40 cellular contexts compared by ENCODE assay signal in the genomic region with DNA sequence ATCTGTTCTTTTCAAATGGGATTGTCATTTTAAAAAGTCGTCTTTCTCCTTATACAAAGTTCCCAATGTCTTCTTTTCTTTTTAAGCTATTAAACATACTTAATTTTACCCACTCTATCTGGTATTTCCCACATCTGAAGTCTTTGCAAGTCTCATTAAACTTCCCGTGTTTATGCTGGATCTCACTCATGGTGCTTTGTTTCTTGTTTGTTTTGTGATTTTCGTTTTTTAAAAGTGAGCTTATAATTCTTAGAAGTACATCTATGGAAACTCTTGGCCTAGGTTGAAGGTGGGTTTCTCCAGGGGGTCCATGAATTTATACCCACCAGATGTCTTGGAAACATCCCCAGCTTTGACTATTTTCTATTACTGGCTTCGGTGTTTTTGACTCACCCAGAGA.
"Had no signal": no experiment of that assay in that cellular context is flagged by ENCODE, and none has a peak within 500 bp of the region (broad histone marks: within the 10 kb centered on the region; RNA-seq: fewer than 3 reads in every experiment).

No MANE protein-coding gene starts in this region.

- DNase-seq: activated effector memory CD4-positive, alpha-beta T cell treated with anti-CD3 and anti-CD28 coated beads, Interleukin-2, amount 50 U/mL, for 16 hours; activated effector memory CD4-positive, alpha-beta T cell treated with Interleukin-2 at 50 U/mL for 16 hours; activated gamma-delta T cell; activated gamma-delta T cell treated with Interleukin-2 at 50 U/mL for 16 hours; activated naive CD4-positive, alpha-beta T cell; activated naive CD4-positive, alpha-beta T cell treated with anti-CD3 and anti-CD28 coated beads for 36 hours; activated naive CD4-positive, alpha-beta T cell treated with anti-CD3 and anti-CD28 coated beads, Interleukin-2, amount 10 ng/mL, durations not matched to agents 7 days and 5 days; activated naive CD4-positive, alpha-beta T cell treated with anti-CD3 and anti-CD28 coated beads, Interleukin-2, amount 50 U/mL, for 16 hours; activated naive CD4-positive, alpha-beta T cell treated with Interleukin-2 at 50 U/mL for 16 hours; activated naive CD8-positive, alpha-beta T cell treated with anti-CD3 and anti-CD28 coated beads for 36 hours; activated naive CD8-positive, alpha-beta T cell treated with anti-CD3 and anti-CD28 coated beads, Interleukin-2, amount 10 ng/mL, durations not matched to agents 7 days and 5 days; activated naive CD8-positive, alpha-beta T cell treated with anti-CD3 and anti-CD28 coated beads, Interleukin-2, amount 50 U/mL, for 24 hours; activated T-cell treated with anti-CD3 and anti-CD28 coated beads, Interleukin-2, amount 50 U/mL, for 24 hours; activated T-cell treated with anti-CD3 and anti-CD28 coated beads, Interleukin-2, amount 50 U/mL, for 4 hours; activated T-cell treated with anti-CD3 and anti-CD28 coated beads, Interleukin-2, amount 50 U/mL, for 48 hours; activated T-cell treated with anti-CD3 and anti-CD28 coated beads, Interleukin-2, amount 50 U/mL, for 72 hours; amniotic stem cell; amygdala; anterior cingulate cortex; aorta; body of pancreas; brain microvascular endothelial cell; caudate nucleus; central memory CD4-positive, alpha-beta T cell; cerebellar nuclear complex had no signal

- H3K27me3 Mint-ChIP-seq: activated naive CD4-positive, alpha-beta T cell treated with anti-CD3 and anti-CD28 coated beads, Interleukin-2, amount 10 ng/mL, durations not matched to agents 7 days and 5 days; activated naive CD4-positive, alpha-beta T cell treated with anti-CD3 and anti-CD28 coated beads, Interleukin-2, amount 50 U/mL, for 24 hours; activated naive CD8-positive, alpha-beta T cell; activated naive CD8-positive, alpha-beta T cell treated with anti-CD3 and anti-CD28 coated beads for 36 hours; activated naive CD8-positive, alpha-beta T cell treated with anti-CD3 and anti-CD28 coated beads, Interleukin-2, amount 10 ng/mL, durations not matched to agents 7 days and 5 days; activated naive CD8-positive, alpha-beta T cell treated with anti-CD3 and anti-CD28 coated beads, Interleukin-2, amount 50 U/mL, for 24 hours; activated T-cell treated with anti-CD3 and anti-CD28 coated beads, Interleukin-2, amount 50 U/mL, for 24 hours; activated T-helper 17 cell treated with anti-CD3 and anti-CD28 coated beads, Interleukin-2, amount 50 U/mL, for 72 hours; brain; central memory CD8-positive, alpha-beta T cell had no signal

- H3K4me1 Mint-ChIP-seq: activated naive CD4-positive, alpha-beta T cell treated with anti-CD3 and anti-CD28 coated beads, Interleukin-2, amount 10 ng/mL, durations not matched to agents 7 days and 5 days; activated naive CD8-positive, alpha-beta T cell treated with anti-CD3 and anti-CD28 coated beads, Interleukin-2, amount 10 ng/mL, durations not matched to agents 7 days and 5 days had no signal

- H3K27me3 ChIP-seq: adrenal gland, ascending aorta, body of pancreas, brain microvascular endothelial cell, breast epithelium, cardiac muscle cell had no signal

- ATAC-seq: activated naive CD4-positive, alpha-beta T cell treated with anti-CD3 and anti-CD28 coated beads, Interleukin-2, amount 50 U/mL, for 72 hours; activated naive CD8-positive, alpha-beta T cell treated with anti-CD3 and anti-CD28 coated beads, Interleukin-2, amount 50 U/mL, for 24 hours; activated T-cell treated with anti-CD3 and anti-CD28 coated beads, Interleukin-2, amount 50 U/mL, for 4 hours; activated T-cell treated with anti-CD3 and anti-CD28 coated beads, Interleukin-2, amount 50 U/mL, for 72 hours; activated T-helper 17 cell treated with anti-CD3 and anti-CD28 coated beads, Interleukin-2, amount 50 U/mL, for 72 hours; body of pancreas had no signal

- H3K27ac ChIP-seq: body of pancreas, brain microvascular endothelial cell, breast epithelium, cardiac muscle cell had no signal

- H3K4me3 Mint-ChIP-seq: activated naive CD4-positive, alpha-beta T cell treated with anti-CD3 and anti-CD28 coated beads for 36 hours; activated naive CD4-positive, alpha-beta T cell treated with anti-CD3 and anti-CD28 coated beads, Interleukin-2, amount 10 ng/mL, durations not matched to agents 7 days and 5 days; activated naive CD4-positive, alpha-beta T cell treated with anti-CD3 and anti-CD28 coated beads, Interleukin-2, amount 50 U/mL, for 24 hours; activated naive CD8-positive, alpha-beta T cell; activated naive CD8-positive, alpha-beta T cell treated with anti-CD3 and anti-CD28 coated beads for 36 hours; activated naive CD8-positive, alpha-beta T cell treated with anti-CD3 and anti-CD28 coated beads, Interleukin-2, amount 10 ng/mL, durations not matched to agents 7 days and 5 days; activated naive CD8-positive, alpha-beta T cell treated with anti-CD3 and anti-CD28 coated beads, Interleukin-2, amount 50 U/mL, for 24 hours; activated T-cell treated with anti-CD3 and anti-CD28 coated beads, Interleukin-2, amount 50 U/mL, for 24 hours; activated T-cell treated with anti-CD3 and anti-CD28 coated beads, Interleukin-2, amount 50 U/mL, for 4 hours; activated T-cell treated with anti-CD3 and anti-CD28 coated beads, Interleukin-2, amount 50 U/mL, for 72 hours; activated T-helper 1 cell treated with anti-CD3 and anti-CD28 coated beads, Interleukin-12 subunit alpha, Interleukin-12 subunit beta, Interleukin-2, Interleukin-4 antibody, amounts not matched to agents 30 ng/mL and 10 ng/mL and 1 ng/mL, durations not matched to agents 14 hours and 24 hours and 36 hours; activated T-helper 17 cell treated with anti-CD3 and anti-CD28 coated beads, Interleukin-2, amount 50 U/mL, for 72 hours; brain; central memory CD8-positive, alpha-beta T cell had no signal

- FAIRE-seq: astrocyte, bronchial epithelial cell, colon had no signal

- H3K4me3 ChIP-seq: adrenal gland, ascending aorta, body of pancreas, breast epithelium, cardiac muscle cell had no signal

- H3K9me3 ChIP-seq: adrenal gland, ascending aorta, body of pancreas, breast epithelium had no signal

- H3K4me1 ChIP-seq: body of pancreas, breast epithelium had no signal

- H3K27ac Mint-ChIP-seq: activated naive CD4-positive, alpha-beta T cell treated with anti-CD3 and anti-CD28 coated beads for 36 hours; activated naive CD4-positive, alpha-beta T cell treated with anti-CD3 and anti-CD28 coated beads, Interleukin-2, amount 10 ng/mL, durations not matched to agents 7 days and 5 days; activated naive CD4-positive, alpha-beta T cell treated with anti-CD3 and anti-CD28 coated beads, Interleukin-2, amount 50 U/mL, for 24 hours; activated naive CD4-positive, alpha-beta T cell treated with anti-CD3 and anti-CD28 coated beads, Interleukin-2, amount 50 U/mL, for 72 hours; activated naive CD8-positive, alpha-beta T cell; activated naive CD8-positive, alpha-beta T cell treated with anti-CD3 and anti-CD28 coated beads for 36 hours; activated naive CD8-positive, alpha-beta T cell treated with anti-CD3 and anti-CD28 coated beads, Interleukin-2, amount 10 ng/mL, durations not matched to agents 7 days and 5 days; activated naive CD8-positive, alpha-beta T cell treated with anti-CD3 and anti-CD28 coated beads, Interleukin-2, amount 50 U/mL, for 24 hours; activated T-cell treated with anti-CD3 and anti-CD28 coated beads, Interleukin-2, amount 50 U/mL, for 24 hours; activated T-cell treated with anti-CD3 and anti-CD28 coated beads, Interleukin-2, amount 50 U/mL, for 72 hours; activated T-helper 1 cell treated with anti-CD3 and anti-CD28 coated beads, Interleukin-12 subunit alpha, Interleukin-12 subunit beta, Interleukin-2, Interleukin-4 antibody, amounts not matched to agents 30 ng/mL and 10 ng/mL and 1 ng/mL, durations not matched to agents 14 hours and 24 hours and 36 hours; activated T-helper 17 cell treated with anti-CD3 and anti-CD28 coated beads, Interleukin-2, amount 50 U/mL, for 72 hours; activated T-helper 2 cell treated with anti-CD3 and anti-CD28 coated beads, Interferon-gamma antibody, Interleukin-2, Interleukin-4, amounts not matched to agents 10 μg/mL and 5 μg/mL and 100 μg/mL, durations not matched to agents 14 hours and 24 hours and 36 hours; brain had no signal

- H3K9me3 Mint-ChIP-seq: activated naive CD4-positive, alpha-beta T cell treated with anti-CD3 and anti-CD28 coated beads, Interleukin-2, amount 50 U/mL, for 24 hours; activated naive CD4-positive, alpha-beta T cell treated with anti-CD3 and anti-CD28 coated beads, Interleukin-2, amount 50 U/mL, for 72 hours; activated naive CD8-positive, alpha-beta T cell treated with anti-CD3 and anti-CD28 coated beads for 36 hours; activated naive CD8-positive, alpha-beta T cell treated with anti-CD3 and anti-CD28 coated beads, Interleukin-2, amount 50 U/mL, for 24 hours; activated T-cell treated with anti-CD3 and anti-CD28 coated beads, Interleukin-2, amount 50 U/mL, for 4 hours; activated T-helper 17 cell treated with anti-CD3 and anti-CD28 coated beads, Interleukin-2, amount 50 U/mL, for 72 hours; central memory CD8-positive, alpha-beta T cell had no signal

- H3K36me3 ChIP-seq: adrenal gland, brain microvascular endothelial cell, breast epithelium, cardiac muscle cell had no signal
